Comparison of ENCODE assay signal across 8 cellular contexts in genomic region chr3:186772281-186772885, GRCh38. TPM values are rescaled to one million over a fixed set of nuclear protein-coding genes. Genes with fewer than 3 reads are reported as not detected.
DNase-seq lines count a peak whose midpoint lies in the region; ATAC-seq and FAIRE-seq lines count a peak whose summit lies in the region.

No MANE protein-coding gene starts in this region.

- peaks cover 34% of the 10 kb centered on the region for H3K4me1 Mint-ChIP-seq in activated T-cell treated with anti-CD3 and anti-CD28 coated beads, Interleukin-2, amount 50 U/mL, for 72 hours (ENCODE audit: low read depth)
- peaks cover 22% of the 10 kb centered on the region for H3K4me1 Mint-ChIP-seq in stimulated activated naive CD8-positive, alpha-beta T cell treated with anti-CD3 and anti-CD28 coated beads, Interleukin-15, Interleukin-2, amounts not matched to agents 100 ng/mL and 50 ng/mL, for 24 hours (ENCODE audit: low read depth)

- no peaks in the 10 kb centered on the region for H3K27me3 Mint-ChIP-seq in activated T-cell treated with anti-CD3 and anti-CD28 coated beads, Interleukin-2, amount 50 U/mL, for 72 hours (ENCODE audit: low read depth)
- H3K27me3 Mint-ChIP-seq in stimulated activated naive CD8-positive, alpha-beta T cell treated with anti-CD3 and anti-CD28 coated beads, Interleukin-15, Interleukin-2, amounts not matched to agents 100 ng/mL and 50 ng/mL, for 24 hours: no peaks in the 10 kb centered on the region

- DNase-seq in activated CD8-positive, alpha-beta memory T cell treated with anti-CD3 and anti-CD28 coated beads, Interleukin-2, amount 50 U/mL, for 48 hours: peak; percentile 70
- DNase-seq in activated CD8-positive, alpha-beta memory T cell treated with anti-CD3 and anti-CD28 coated beads, Interleukin-2, amount 50 U/mL, for 4 hours: no peak
- DNase-seq in activated T-cell treated with anti-CD3 and anti-CD28 coated beads, Interleukin-2, amount 50 U/mL, for 72 hours: no peak
- DNase-seq in iPS-NIHi7 (ENCODE audit: extremely low spot score): peak; percentile 21
- DNase-seq in NCI-H2107 treated with DMSO at 0.1 percent for 48 hours (lab: John Stamatoyannopoulos, UW; ENCODE audit: unreplicated experiment): no peak
- no peak for DNase-seq in urothelium cell line (ENCODE audit: low spot score)

- ATAC-seq in HG02885 (IDR thresholded peaks at IDR 0.05; ENCODE audit: poor library complexity, unreplicated experiment): peak; percentile 20
- peak; percentile 53 to 57 for ATAC-seq in activated T-cell treated with anti-CD3 and anti-CD28 coated beads, Interleukin-2, amount 50 U/mL, for 72 hours (replicated peaks in 1 of 2)

- H3K36me3 Mint-ChIP-seq in activated T-cell treated with anti-CD3 and anti-CD28 coated beads, Interleukin-2, amount 50 U/mL, for 72 hours (ENCODE audit: insufficient read depth in 2 of 2): no peaks in the 10 kb centered on the region
- H3K36me3 Mint-ChIP-seq in stimulated activated naive CD8-positive, alpha-beta T cell treated with anti-CD3 and anti-CD28 coated beads, Interleukin-15, Interleukin-2, amounts not matched to agents 100 ng/mL and 50 ng/mL, for 24 hours (ENCODE audit: low read depth): peaks cover 4% of the 10 kb centered on the region

- peak overlapping the region; percentile 83 for H3K27ac Mint-ChIP-seq in activated T-cell treated with anti-CD3 and anti-CD28 coated beads, Interleukin-2, amount 50 U/mL, for 72 hours
- H3K27ac Mint-ChIP-seq in stimulated activated naive CD8-positive, alpha-beta T cell treated with anti-CD3 and anti-CD28 coated beads, Interleukin-15, Interleukin-2, amounts not matched to agents 100 ng/mL and 50 ng/mL, for 24 hours: peak overlapping the region; percentile 98

- FAIRE-seq in urothelium cell line (lab: Jason Lieb, UNC): no peak

- H3K4me3 Mint-ChIP-seq in activated T-cell treated with anti-CD3 and anti-CD28 coated beads, Interleukin-2, amount 50 U/mL, for 72 hours: peak overlapping the region; percentile 79 to 89
- peak overlapping the region; percentile 92 for H3K4me3 Mint-ChIP-seq in stimulated activated naive CD8-positive, alpha-beta T cell treated with anti-CD3 and anti-CD28 coated beads, Interleukin-15, Interleukin-2, amounts not matched to agents 100 ng/mL and 50 ng/mL, for 24 hours

- no peaks in the 10 kb centered on the region for H3K9me3 Mint-ChIP-seq in activated T-cell treated with anti-CD3 and anti-CD28 coated beads, Interleukin-2, amount 50 U/mL, for 72 hours
- H3K9me3 Mint-ChIP-seq in stimulated activated naive CD8-positive, alpha-beta T cell treated with anti-CD3 and anti-CD28 coated beads, Interleukin-15, Interleukin-2, amounts not matched to agents 100 ng/mL and 50 ng/mL, for 24 hours: peaks cover 3% of the 10 kb centered on the region

RNA-seq across cellular contexts. Expression of gene EIF4A2, which starts 11.0 kb away (rescaled TPM):
- total RNA-seq in activated T-cell treated with anti-CD3 and anti-CD28 coated beads, Interleukin-2, amount 50 U/mL, for 72 hours: 100 to 1,000 TPM; 353 to 492 TPM

RNA-seq across cellular contexts. Expression of gene RFC4, which starts 33.9 kb away (rescaled TPM):
- 100 to 1,000 TPM; 112 to 141 TPM for total RNA-seq in activated T-cell treated with anti-CD3 and anti-CD28 coated beads, Interleukin-2, amount 50 U/mL, for 72 hours

RNA-seq across cellular contexts. Expression of gene KNG1, which starts 55.2 kb away (rescaled TPM):
- total RNA-seq in activated T-cell treated with anti-CD3 and anti-CD28 coated beads, Interleukin-2, amount 50 U/mL, for 72 hours: not detected

Comparison
In these comparisons a context has a peak if more than half of its experiments do, and no peak if none do; other contexts are left out.
1. DNase-seq: peak in activated CD8-positive, alpha-beta memory T cell treated with anti-CD3 and anti-CD28 coated beads, Interleukin-2, amount 50 U/mL, for 48 hours (single experiment) and iPS-NIHi7 (single experiment); none in activated CD8-positive, alpha-beta memory T cell treated with anti-CD3 and anti-CD28 coated beads, Interleukin-2, amount 50 U/mL, for 4 hours (single experiment), activated T-cell treated with anti-CD3 and anti-CD28 coated beads, Interleukin-2, amount 50 U/mL, for 72 hours (0 of 2), NCI-H2107 treated with DMSO at 0.1 percent for 48 hours (single experiment) and urothelium cell line (single experiment).